8 cellular contexts compared by ENCODE assay signal in the genomic region with DNA sequence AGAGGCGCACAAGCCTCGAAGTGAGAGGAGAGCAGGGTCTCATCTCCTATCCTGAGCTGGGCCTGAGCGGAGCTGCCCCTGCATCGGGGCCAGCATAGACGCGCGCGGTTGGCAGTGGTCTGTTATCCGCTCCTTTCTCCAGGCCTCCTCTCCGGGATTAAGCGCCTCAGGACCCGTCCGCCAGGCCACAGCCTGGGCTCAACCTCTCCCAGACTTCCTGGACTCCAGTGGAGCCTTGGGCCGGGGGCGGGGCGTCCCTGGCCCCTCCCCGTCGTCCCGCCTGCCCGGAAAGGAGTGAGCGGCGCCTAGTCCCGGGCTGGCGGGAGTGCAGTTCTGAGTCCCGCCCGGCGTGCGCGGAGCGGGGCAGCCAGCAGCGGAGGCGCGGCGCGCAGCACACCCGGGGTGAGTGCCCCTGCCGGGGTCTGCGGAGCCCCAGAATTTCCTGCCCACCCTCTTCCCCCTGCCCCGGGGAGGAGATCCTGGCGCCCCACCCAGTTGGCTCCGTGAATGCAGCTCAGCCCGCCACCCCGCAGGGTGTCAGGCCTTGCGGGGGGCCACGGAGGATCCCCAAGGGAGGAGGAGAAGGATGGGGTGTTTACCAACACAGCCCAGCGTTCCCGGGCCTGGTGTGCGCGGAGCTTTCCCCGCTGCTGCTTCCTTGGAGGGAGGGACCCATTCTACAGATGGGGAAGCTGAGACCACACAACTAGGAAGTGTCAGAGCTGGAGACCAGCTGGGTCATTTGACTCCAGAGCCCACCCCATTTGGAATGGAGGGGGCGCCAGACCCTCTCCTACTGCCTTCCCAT. TPM values are rescaled to one million over a fixed set of nuclear protein-coding genes. Genes with fewer than 3 reads are reported as not detected.
DNase-seq lines count a peak whose midpoint lies in the region; ATAC-seq and TF ChIP-seq lines count a peak whose summit lies in the region.

A gene with protein sequence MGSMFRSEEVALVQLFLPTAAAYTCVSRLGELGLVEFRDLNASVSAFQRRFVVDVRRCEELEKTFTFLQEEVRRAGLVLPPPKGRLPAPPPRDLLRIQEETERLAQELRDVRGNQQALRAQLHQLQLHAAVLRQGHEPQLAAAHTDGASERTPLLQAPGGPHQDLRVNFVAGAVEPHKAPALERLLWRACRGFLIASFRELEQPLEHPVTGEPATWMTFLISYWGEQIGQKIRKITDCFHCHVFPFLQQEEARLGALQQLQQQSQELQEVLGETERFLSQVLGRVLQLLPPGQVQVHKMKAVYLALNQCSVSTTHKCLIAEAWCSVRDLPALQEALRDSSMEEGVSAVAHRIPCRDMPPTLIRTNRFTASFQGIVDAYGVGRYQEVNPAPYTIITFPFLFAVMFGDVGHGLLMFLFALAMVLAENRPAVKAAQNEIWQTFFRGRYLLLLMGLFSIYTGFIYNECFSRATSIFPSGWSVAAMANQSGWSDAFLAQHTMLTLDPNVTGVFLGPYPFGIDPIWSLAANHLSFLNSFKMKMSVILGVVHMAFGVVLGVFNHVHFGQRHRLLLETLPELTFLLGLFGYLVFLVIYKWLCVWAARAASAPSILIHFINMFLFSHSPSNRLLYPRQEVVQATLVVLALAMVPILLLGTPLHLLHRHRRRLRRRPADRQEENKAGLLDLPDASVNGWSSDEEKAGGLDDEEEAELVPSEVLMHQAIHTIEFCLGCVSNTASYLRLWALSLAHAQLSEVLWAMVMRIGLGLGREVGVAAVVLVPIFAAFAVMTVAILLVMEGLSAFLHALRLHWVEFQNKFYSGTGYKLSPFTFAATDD (plus strand): TSS at position 308 of the 808 bp plus-strand sequence. CDS start 2,247 bp downstream, outside the sequence.

- no peak for TF ChIP-seq CTCF in GM06990 (IDR thresholded peaks at IDR 0.05; ENCODE audit: insufficient read depth, low read length, poor library complexity, severe bottlenecking)
- TF ChIP-seq CTCF in ascending aorta (IDR thresholded peaks at IDR 0.05): peak in 2 of 3 experiments; percentile 8 to 79

- H3K4me3 ChIP-seq in GM06990 (replicated peaks; ENCODE audit: low read depth, low read length) (peak within 1 kb of the TSS; percentile 80), ascending aorta (peak within 1 kb of the TSS; percentile 63 to 78), right cardiac atrium (ENCODE audit: low read length) (peak within 1 kb of the TSS; percentile 73)

- H3K27me3 ChIP-seq in GM06990 (replicated peaks; ENCODE audit: control insufficient read depth, insufficient read depth, low read length) (no peaks in the 10 kb centered on the region), ascending aorta (no peaks in the 10 kb centered on the region), right cardiac atrium (ENCODE audit: control insufficient read depth, insufficient read depth) (no peaks in the 10 kb centered on the region)

- H3K4me1 ChIP-seq in ascending aorta: peaks cover 14 to 30% of the 10 kb centered on the region in 2 donors
- H3K4me1 ChIP-seq in right cardiac atrium (ENCODE audit: control insufficient read depth, insufficient read depth, low read length): peaks cover 11% of the 10 kb centered on the region

- no peaks in the 10 kb centered on the region for H3K9me3 ChIP-seq in ascending aorta
- no peaks in the 10 kb centered on the region for H3K9me3 ChIP-seq in right cardiac atrium (ENCODE audit: control insufficient read depth, low read length)

- ATAC-seq in HG03442 (IDR thresholded peaks at IDR 0.05; ENCODE audit: unreplicated experiment) (peak; percentile 48), right cardiac atrium (peak; percentile 88 to 90), GM18909 (IDR thresholded peaks at IDR 0.05; ENCODE audit: poor library complexity, unreplicated experiment) (no peak)

- H3K27ac ChIP-seq in ascending aorta (peak within 1 kb of the TSS; percentile 90 to 91), right cardiac atrium (ENCODE audit: low read length) (peak within 1 kb of the TSS; percentile 83)

- H3K36me3 ChIP-seq in GM06990 (ENCODE audit: control insufficient read depth, insufficient read depth, low read length) (peaks cover 29% of the 10 kb centered on the region), ascending aorta (peaks cover 13 to 31% of the 10 kb centered on the region in 2 donors)

- 7% methylated on average over 51 of the region's 51 CpGs for WGBS in right cardiac atrium

- intact Hi-C loops in ascending aorta (cut with DNase I): loop anchor here (1.0 to 10.0 kb wide), 5 partner anchors 9 to 426 kb away; partner anchors contain the start of genes ALDH3B1, CHKA, NDUFS8 and PPP6R3
- intact Hi-C loops in right cardiac atrium (cut with DNase I): loop anchor here in 2 of 4 donors (5.0 to 10.0 kb wide), 2 partner anchors 78 to 276 kb away; partner anchors contain the start of gene LRP5 (in 1 of the 2)

- peak; percentile 86 for DNase-seq in GM06990 (ENCODE audit: extremely low read depth, insufficient read length)
- peak; percentile 37 to 73 (median 45) for DNase-seq in T-helper 1 cell
- DNase-seq in ascending aorta (ENCODE audit: low spot score in 2 of 2): peak; percentile 73 to 96
- DNase-seq in right cardiac atrium: peak; percentile 89 to 96 (median 96)
- DNase-seq in retina: peak; percentile 64
- no peak for DNase-seq in NCI-H1694 treated with DMSO at 0.1 percent for 48 hours (lab: John Stamatoyannopoulos, UW)

RNA-seq across cellular contexts. Expression of the gene that starts here (rescaled TPM):
- total RNA-seq in ascending aorta (385 TPM), right cardiac atrium (10 to 100 TPM; 23.4 to 40.2 (median 36.6) TPM)
- 38.3 TPM for polyA plus RNA-seq in right cardiac atrium
